Comparison of ENCODE assay signal across 8 cellular contexts in the genomic region with DNA sequence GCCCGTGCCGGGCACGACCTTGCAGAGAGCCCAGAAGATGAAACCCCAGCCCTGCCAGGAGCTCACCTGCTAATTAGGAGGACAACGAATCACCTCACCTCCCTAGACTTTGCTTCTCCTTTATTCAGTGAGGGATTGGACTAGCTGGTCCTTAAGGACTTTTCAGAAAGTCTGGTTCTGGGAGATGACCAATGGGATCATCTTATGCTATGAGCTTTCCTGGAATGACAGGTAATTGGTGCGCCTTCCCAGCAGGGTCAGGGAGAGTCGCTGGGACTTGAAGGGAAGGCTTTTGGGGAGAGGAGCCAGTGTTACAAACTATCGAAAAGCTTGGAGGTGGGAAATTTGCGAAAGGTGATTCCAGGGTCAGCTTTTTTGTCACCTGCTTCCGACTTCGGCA.
DNase-seq lines count a peak whose midpoint lies in the region; ATAC-seq, FAIRE-seq and TF ChIP-seq lines count a peak whose summit lies in the region.
"Not testable (repeated sequence)": the region's sequence is repeated elsewhere in the genome, so short reads cannot be mapped to it uniquely, and the experiment has no call there.

No MANE protein-coding gene starts in this region.

- peak overlapping the region; percentile 76 for H3K4me2 ChIP-seq in OCI-LY7 (ENCODE audit: low read length)
- peak overlapping the region; percentile 78 to 87 for H3K4me2 ChIP-seq in H1 (ENCODE audit: insufficient read depth in 1 of 2, low read depth in 2 of 2, low read length in 2 of 2)

- WGBS in H1 (ENCODE audit: extremely low coverage in 1 of 2, insufficient coverage in 1 of 2, insufficient read length in 1 of 2, insufficient replicate concordance in 2 of 2, low coverage in 1 of 2, low lambda C conversion rate in 2 of 2, missing lambda C conversion rate in 1 of 2), 2 experiments: 31% methylated on average over 5 of the region's 10 CpGs; no CpG with 5 or more reads in 1 of the 2 experiments

- intact Hi-C loops in OCI-LY7 (cut with micrococcal nuclease; ENCODE audit: unreplicated experiment); activated T-helper 2 cell treated with anti-CD3 and anti-CD28 coated beads, Interferon-gamma antibody, Interleukin-2, Interleukin-4, amounts not matched to agents 10 μg/mL and 5 μg/mL and 100 μg/mL, durations not matched to agents 14 hours and 24 hours and 36 hours (cut with micrococcal nuclease): not testable (repeated sequence)

- not testable (repeated sequence) for H2BK15ac ChIP-seq in H1 (ENCODE audit: low read length)

- BruUV-seq in OCI-LY7 (replicated peaks; lab: Mats Ljungman, UMichigan): TSS peak; percentile 88

- H3K14ac ChIP-seq in H1 (ENCODE audit: insufficient read length): not testable (repeated sequence)

- H3K27ac ChIP-seq in OCI-LY7 (ENCODE audit: low read depth, low read length, poor library complexity, severe bottlenecking): peak overlapping the region; percentile 67
- not testable (repeated sequence) for H3K27ac ChIP-seq in H1 (ENCODE audit: low read depth, low read length); thoracic aorta

- H3K18ac ChIP-seq in H1 (ENCODE audit: extremely low read depth, low read length): not testable (repeated sequence)

- H3K23ac ChIP-seq in H1 (ENCODE audit: insufficient read length): not testable (repeated sequence)

- H3K4me3 ChIP-seq in OCI-LY7 (ENCODE audit: low read depth, low read length, poor library complexity, severe bottlenecking) (peak overlapping the region; percentile 81), H1 (ENCODE audit: extremely low read depth in 1 of 4, insufficient read depth in 2 of 4, low read depth in 3 of 4, low read length in 4 of 4) (peak overlapping the region; percentile 74 to 88 (median 75)), thoracic aorta (peak overlapping the region; percentile 83)

- CTCF ChIA-PET in OCI-LY7 (lab: Charles Lee; ENCODE audit: unreplicated experiment): not testable (repeated sequence)
- CTCF ChIA-PET in H1 (lab: Charles Lee; ENCODE audit: partially characterized antibody): interaction anchor here (0.8 kb wide), 1 partner anchor 21 kb away, joined by 3 read pairs; no protein-coding TSS in a partner anchor

- not testable (repeated sequence) for TF ChIP-seq EP300 in H1 (IDR thresholded peaks at IDR 0.05; ENCODE audit: borderline replicate concordance in 1 of 2, low read depth in 2 of 2, low read length in 2 of 2)

- H3K4me1 Mint-ChIP-seq in activated T-helper 2 cell treated with anti-CD3 and anti-CD28 coated beads, Interferon-gamma antibody, Interleukin-2, Interleukin-4, amounts not matched to agents 10 μg/mL and 5 μg/mL and 100 μg/mL, durations not matched to agents 14 hours and 24 hours and 36 hours (ENCODE audit: low read depth): peaks cover 21% of the 10 kb centered on the region
- peaks cover 21% of the 10 kb centered on the region for H3K4me1 Mint-ChIP-seq in neural crest cell

- peaks cover 11% of the 10 kb centered on the region for H3K4me1 ChIP-seq in OCI-LY7 (ENCODE audit: insufficient read depth, low read length, poor library complexity, severe bottlenecking)
- not testable (repeated sequence) for H3K4me1 ChIP-seq in H1 (replicated peaks in 1 of 4; ENCODE audit: control insufficient read depth in 3 of 4, insufficient read depth in 4 of 4, low read length in 3 of 4); thoracic aorta (ENCODE audit: control insufficient read depth in 1 of 2, low read depth in 2 of 2)

- not testable (repeated sequence) for TF ChIP-seq POLR2A in H1 (IDR thresholded peaks at IDR 0.05; ENCODE audit: control extremely low read depth in 1 of 2, low read depth in 2 of 2, low read length in 2 of 2)

- H3K27ac Mint-ChIP-seq in activated T-helper 2 cell treated with anti-CD3 and anti-CD28 coated beads, Interferon-gamma antibody, Interleukin-2, Interleukin-4, amounts not matched to agents 10 μg/mL and 5 μg/mL and 100 μg/mL, durations not matched to agents 14 hours and 24 hours and 36 hours: peak overlapping the region; percentile 95
- not testable (repeated sequence) for H3K27ac Mint-ChIP-seq in neural crest cell (ENCODE audit: unreplicated experiment)

- not testable (repeated sequence) for H4K5ac ChIP-seq in H1 (ENCODE audit: insufficient read length, low read depth, low read length)

- ATAC-seq in thoracic aorta (ENCODE audit: insufficient number of reproducible peaks, low FRiP score, low read depth): not testable (repeated sequence)

- H3K9me2 ChIP-seq in OCI-LY7 (ENCODE audit: insufficient read depth, low read length): not testable (repeated sequence)

- not testable (repeated sequence) for H3K36me3 ChIP-seq in OCI-LY7 (ENCODE audit: insufficient read depth, low read length); H1 (ENCODE audit: control insufficient read depth in 2 of 4, insufficient read depth in 4 of 4, low read length in 3 of 4); thoracic aorta

- not testable (repeated sequence) for H2BK12ac ChIP-seq in H1 (ENCODE audit: low read depth, low read length)

- H3K9ac ChIP-seq in H1 (replicated peaks in 1 of 4; ENCODE audit: extremely low read depth in 1 of 4, low read depth in 3 of 4, low read length in 3 of 4): 0 out of 7 replicates have a peak overlapping the region, but pooled peaks of 1 of the 4 experiments have one; percentile 64

- not testable (repeated sequence) for H3K36me3 Mint-ChIP-seq in activated T-helper 2 cell treated with anti-CD3 and anti-CD28 coated beads, Interferon-gamma antibody, Interleukin-2, Interleukin-4, amounts not matched to agents 10 μg/mL and 5 μg/mL and 100 μg/mL, durations not matched to agents 14 hours and 24 hours and 36 hours (ENCODE audit: low read depth); neural crest cell (ENCODE audit: low read depth)

- H2BK5ac ChIP-seq in H1 (ENCODE audit: low read depth, low read length): not testable (repeated sequence)

- DNase-seq in Caki2 (ENCODE audit: low read depth) (peak; percentile 28), HuH-7.5 (ENCODE audit: low spot score) (peak; percentile 41), H1 (ENCODE audit: low read depth in 1 of 2, low spot score in 2 of 2) (peak in 1 of 2 experiments; percentile 50), iPS-NIHi7 (ENCODE audit: extremely low spot score) (peak; percentile 11)
- not testable (repeated sequence) for DNase-seq in OCI-LY7 (ENCODE audit: low spot score); activated T-helper 2 cell treated with anti-CD3 and anti-CD28 coated beads, Interferon-gamma antibody, Interleukin-2, Interleukin-4, amounts not matched to agents 10 μg/mL and 5 μg/mL and 100 μg/mL, durations not matched to agents 14 hours and 24 hours and 36 hours (ENCODE audit: low spot score); neural crest cell (ENCODE audit: low read depth, low spot score); thoracic aorta (ENCODE audit: low spot score)

- H3K4ac ChIP-seq in H1 (replicated peaks; ENCODE audit: insufficient read length, low read depth, low read length): not testable (repeated sequence)

- not testable (repeated sequence) for H4K20me1 ChIP-seq in OCI-LY7 (ENCODE audit: insufficient read depth, low read length); H1 (replicated peaks in 1 of 2; ENCODE audit: control insufficient read depth in 1 of 2, insufficient read depth in 2 of 2, low read length in 2 of 2)

- H3K56ac ChIP-seq in H1 (replicated peaks; ENCODE audit: insufficient read length, low read depth, low read length): not testable (repeated sequence)

- not testable (repeated sequence) for H3K27me3 Mint-ChIP-seq in activated T-helper 2 cell treated with anti-CD3 and anti-CD28 coated beads, Interferon-gamma antibody, Interleukin-2, Interleukin-4, amounts not matched to agents 10 μg/mL and 5 μg/mL and 100 μg/mL, durations not matched to agents 14 hours and 24 hours and 36 hours (ENCODE audit: low read depth); neural crest cell (ENCODE audit: low read depth)

- not testable (repeated sequence) for H4K91ac ChIP-seq in H1 (replicated peaks; ENCODE audit: insufficient read length, low read length)

- TF ChIP-seq CTCF in OCI-LY7 (conservative IDR thresholded peaks at IDR 0.05; ENCODE audit: low read length); H1 (IDR thresholded peaks at IDR 0.05; ENCODE audit: control extremely low read depth in 1 of 3, insufficient read depth in 1 of 3, low read depth in 1 of 3, low read length in 3 of 3); neural crest cell (conservative IDR thresholded peaks at IDR 0.05); thoracic aorta (IDR thresholded peaks at IDR 0.05): not testable (repeated sequence)

- in situ Hi-C loops in Caki2 (cut with HindIII; ENCODE audit: low pct_unique_long_range_greater_than_20kb, low sequenced_read_pairs): not testable (repeated sequence)

- H2BK20ac ChIP-seq in H1 (ENCODE audit: low read length): not testable (repeated sequence)

- H4K8ac ChIP-seq in H1 (ENCODE audit: extremely low read depth, insufficient read depth, low read length): not testable (repeated sequence)

- H3K79me2 ChIP-seq in OCI-LY7 (ENCODE audit: insufficient read depth, low read depth, low read length); H1 (ENCODE audit: control insufficient read depth in 1 of 2, insufficient read depth in 2 of 2, low read length in 2 of 2): not testable (repeated sequence)

- FAIRE-seq in H1 (lab: Jason Lieb, UNC): not testable (repeated sequence)

- H3K4me3 Mint-ChIP-seq in activated T-helper 2 cell treated with anti-CD3 and anti-CD28 coated beads, Interferon-gamma antibody, Interleukin-2, Interleukin-4, amounts not matched to agents 10 μg/mL and 5 μg/mL and 100 μg/mL, durations not matched to agents 14 hours and 24 hours and 36 hours (ENCODE audit: low read depth): peak overlapping the region; percentile 99
- peak overlapping the region; percentile 99 for H3K4me3 Mint-ChIP-seq in neural crest cell

- not testable (repeated sequence) for TF ChIP-seq RAD21 in H1 (IDR thresholded peaks at IDR 0.05 in 1 of 2, conservative IDR thresholded peaks at IDR 0.05 in 1 of 2; ENCODE audit: low read depth in 2 of 2, low read length in 2 of 2)

- H3K23me2 ChIP-seq in H1 (ENCODE audit: low read depth, low read length): not testable (repeated sequence)

- H3K9me3 ChIP-seq in OCI-LY7 (ENCODE audit: low read length); H1 (ENCODE audit: insufficient read depth in 2 of 2, low read depth in 1 of 2, low read length in 1 of 2); thoracic aorta: not testable (repeated sequence)

- not testable (repeated sequence) for H3K27me3 ChIP-seq in H1 (replicated peaks in 1 of 4; ENCODE audit: control insufficient read depth in 3 of 4, extremely low read depth in 1 of 4, insufficient read depth in 3 of 4, low read length in 3 of 4); thoracic aorta (replicated peaks; ENCODE audit: insufficient read depth)

- POLR2A ChIA-PET in OCI-LY7 (lab: Charles Lee): not testable (repeated sequence)
- POLR2A ChIA-PET in H1 (lab: Charles Lee; ENCODE audit: partially characterized antibody): interaction anchor here (0.9 to 2.1 kb wide), 2 partner anchors 20 to 199 kb away, joined by 3 to 5 read pairs; no protein-coding TSS in a partner anchor

- not testable (repeated sequence) for H2BK120ac ChIP-seq in H1 (replicated peaks; ENCODE audit: low read depth, low read length)

- H2AK5ac ChIP-seq in H1 (ENCODE audit: low read depth, low read length): not testable (repeated sequence)

- H2AFZ ChIP-seq in OCI-LY7 (ENCODE audit: low read length): peak overlapping the region; percentile 83; the same call in 1 of the 2 replicates
- H2AFZ ChIP-seq in H1 (ENCODE audit: low read length): not testable (repeated sequence)

- H3K9me3 Mint-ChIP-seq in activated T-helper 2 cell treated with anti-CD3 and anti-CD28 coated beads, Interferon-gamma antibody, Interleukin-2, Interleukin-4, amounts not matched to agents 10 μg/mL and 5 μg/mL and 100 μg/mL, durations not matched to agents 14 hours and 24 hours and 36 hours; neural crest cell: not testable (repeated sequence)

- not testable (repeated sequence) for H3K79me1 ChIP-seq in H1 (ENCODE audit: low read depth, low read length)
